ENCODE assay signal across 9 cellular contexts in genomic region chr6:42929928-42930360, GRCh38. TPM values are rescaled to one million over a fixed set of nuclear protein-coding genes. Genes with fewer than 3 reads are reported as not detected.
DNase-seq lines count a peak whose midpoint lies in the region; ATAC-seq, FAIRE-seq and TF ChIP-seq lines count a peak whose summit lies in the region.
"Had no signal": no experiment of that assay in that cellular context is flagged by ENCODE, and none has a peak within 500 bp of the region (broad histone marks: within the 10 kb centered on the region; RNA-seq: fewer than 3 reads in every experiment).

No MANE protein-coding gene starts in this region.

- H3K4me3 Mint-ChIP-seq in T-helper 1 cell treated with Interleukin-12 subunit alpha and Interleukin-12 subunit beta and Interleukin-4 antibody, amounts not matched to agents 30 μg/mL and 1 μg/mL, for 36 hours: peak overlapping the region; percentile 97

- peaks cover 22% of the 10 kb centered on the region for H3F3A ChIP-seq in DOHH2 (ENCODE audit: control insufficient read depth, insufficient read depth)

- peaks cover 31% of the 10 kb centered on the region for H3K4me1 Mint-ChIP-seq in T-helper 1 cell treated with Interleukin-12 subunit alpha and Interleukin-12 subunit beta and Interleukin-4 antibody, amounts not matched to agents 30 μg/mL and 1 μg/mL, for 36 hours (ENCODE audit: low read depth)

- H3K4me3 ChIP-seq in DOHH2 (ENCODE audit: low read length) (peak overlapping the region; percentile 80), breast epithelium (peak overlapping the region; percentile 71 to 85 (median 78))

- H3K36me3 ChIP-seq in DOHH2 (ENCODE audit: control insufficient read depth, low read length): peaks cover 46% of the 10 kb centered on the region
- no peaks in the 10 kb centered on the region for H3K36me3 ChIP-seq in breast epithelium

- peaks cover 29% of the 10 kb centered on the region for H3K36me3 Mint-ChIP-seq in T-helper 1 cell treated with Interleukin-12 subunit alpha and Interleukin-12 subunit beta and Interleukin-4 antibody, amounts not matched to agents 30 μg/mL and 1 μg/mL, for 36 hours (ENCODE audit: low read depth)

- FAIRE-seq in HTR-8/SVneo (lab: Jason Lieb, UNC): no peak

- TF ChIP-seq CTCF in DOHH2 (IDR thresholded peaks at IDR 0.05; ENCODE audit: low read depth, low read length, poor library complexity, severe bottlenecking): no peak
- no peak for TF ChIP-seq CTCF in breast epithelium (IDR thresholded peaks at IDR 0.05)

- H3K9me3 ChIP-seq in DOHH2 (ENCODE audit: control insufficient read depth, insufficient read depth, low read length): no peaks in the 10 kb centered on the region
- no peaks in the 10 kb centered on the region for H3K9me3 ChIP-seq in breast epithelium

- H3K27ac Mint-ChIP-seq in T-helper 1 cell treated with Interleukin-12 subunit alpha and Interleukin-12 subunit beta and Interleukin-4 antibody, amounts not matched to agents 30 μg/mL and 1 μg/mL, for 36 hours: peak overlapping the region; percentile 98

- intact Hi-C loops in breast epithelium (cut with DNase I; ENCODE audit: low total_unique reads): no loop called here

- H3K27ac ChIP-seq in DOHH2 (ENCODE audit: low read depth, low read length) (peak overlapping the region; percentile 96), breast epithelium (peak overlapping the region; percentile 91 to 92), layer of hippocampus (ENCODE audit: low read depth, low read length) (peak overlapping the region; percentile 90)

- DNase-seq in HTR-8/SVneo (ENCODE audit: insufficient read length, low spot score): peak; percentile 61
- no peak for DNase-seq in breast epithelium (ENCODE audit: low spot score in 2 of 2)
- DNase-seq in stimulated activated CD4-positive, alpha-beta T cell treated with anti-CD3 and anti-CD28 coated beads, Interleukin-4, amount 100 ng/mL, for 1 hour: peak; percentile 53
- no peak for DNase-seq in mesenteric fat pad (ENCODE audit: low spot score)

- H3K9me2 ChIP-seq in DOHH2 (replicated peaks; ENCODE audit: control insufficient read depth, low read length): no peaks in the 10 kb centered on the region

- H3K27me3 Mint-ChIP-seq in T-helper 1 cell treated with Interleukin-12 subunit alpha and Interleukin-12 subunit beta and Interleukin-4 antibody, amounts not matched to agents 30 μg/mL and 1 μg/mL, for 36 hours (ENCODE audit: low read depth): no peaks in the 10 kb centered on the region

- H3K9me3 Mint-ChIP-seq in T-helper 1 cell treated with Interleukin-12 subunit alpha and Interleukin-12 subunit beta and Interleukin-4 antibody, amounts not matched to agents 30 μg/mL and 1 μg/mL, for 36 hours: no peaks in the 10 kb centered on the region

- H3K4me1 ChIP-seq in DOHH2 (ENCODE audit: control insufficient read depth, low read length): peaks cover 41% of the 10 kb centered on the region
- peaks cover 7 to 13% of the 10 kb centered on the region in 2 donors for H3K4me1 ChIP-seq in breast epithelium

- H4K20me1 ChIP-seq in DOHH2 (ENCODE audit: control insufficient read depth, insufficient read depth, low read depth, low read length): peaks cover 12% of the 10 kb centered on the region; the same call in 1 of the 2 replicates

- H3K79me2 ChIP-seq in DOHH2 (ENCODE audit: control insufficient read depth, low read length): peaks cover 49% of the 10 kb centered on the region

- H3K4me2 ChIP-seq in DOHH2 (ENCODE audit: low read length): peak overlapping the region; percentile 73

- peak; percentile 45 for ATAC-seq in GM21381 (IDR thresholded peaks at IDR 0.05; ENCODE audit: unreplicated experiment)

- no peak for TF ChIP-seq POLR2A in breast epithelium (IDR thresholded peaks at IDR 0.05)

- no peaks in the 10 kb centered on the region for H3K27me3 ChIP-seq in DOHH2 (ENCODE audit: control insufficient read depth, low read length)
- no peaks in the 10 kb centered on the region for H3K27me3 ChIP-seq in breast epithelium
- no peaks in the 10 kb centered on the region for H3K27me3 ChIP-seq in layer of hippocampus (ENCODE audit: control insufficient read depth, insufficient read depth, low read length)

RNA-seq across cellular contexts. Expression of gene CNPY3, which starts 0.7 kb away (rescaled TPM):
- 10 to 100 TPM; 27.5 to 37.9 (median 33.1) TPM for total RNA-seq in breast epithelium
- 27.4 TPM for total RNA-seq in mesenteric fat pad

RNA-seq across cellular contexts. Expression of gene PTCRA, which starts 14.1 kb away (rescaled TPM):
- total RNA-seq in breast epithelium (not detected), mesenteric fat pad (not detected)
- total RNA-seq: myocyte had no signal

RNA-seq across cellular contexts. Expression of gene GNMT, which starts 30.6 kb away (rescaled TPM):
- total RNA-seq in breast epithelium (1 to 10 TPM in 2 of 3 donors, under 1 TPM in 1; 0.32 to 5.9 (median 1.8) TPM), mesenteric fat pad (0.61 TPM)
- total RNA-seq: myocyte had no signal

RNA-seq across cellular contexts. Expression of gene PEX6, which starts 49.0 kb away (rescaled TPM):
- total RNA-seq in breast epithelium (10 to 100 TPM; 13.0 to 22.3 (median 18.9) TPM), mesenteric fat pad (13.4 TPM)

RNA-seq across cellular contexts. Expression of gene RPL7L1, which starts 50.5 kb away (rescaled TPM):
- total RNA-seq in breast epithelium: 100 to 1,000 TPM in 1 of 3 donors, 10 to 100 TPM in 2; 85.5 to 107 (median 90.1) TPM
- total RNA-seq in mesenteric fat pad: 82.2 TPM

Comparison
In these comparisons a context has a peak if more than half of its experiments do, and no peak if none do; other contexts are left out.
1. DNase-seq: peak in HTR-8/SVneo (single experiment) and stimulated activated CD4-positive, alpha-beta T cell treated with anti-CD3 and anti-CD28 coated beads, Interleukin-4, amount 100 ng/mL, for 1 hour (single experiment); none in breast epithelium (0 of 2) and mesenteric fat pad (single experiment).
2. Peak in every context shown above with its lines, with median percentiles within 50 percentile points of each other: H3K27ac ChIP-seq.